16 cellular contexts compared by ENCODE assay signal in genomic region chr1:214587165-214587564, GRCh38.
"Had no signal": no experiment of that assay in that cellular context is flagged by ENCODE, and none has a peak within 500 bp of the region (broad histone marks: within the 10 kb centered on the region; RNA-seq: fewer than 3 reads in every experiment).

No MANE protein-coding gene starts in this region.

- H3K27me3 ChIP-seq: sigmoid colon had no signal

- DNase-seq: effector CD4-positive, alpha-beta T cell; foreskin melanocyte; head of caudate nucleus; hypothalamus; kidney glomerular epithelial cell; mammary epithelial cell; mucosa of descending colon; naive thymus-derived CD8-positive, alpha-beta T cell; posterior cingulate gyrus; sigmoid colon; stimulated activated naive CD4-positive, alpha-beta T cell treated with Interleukin-2 at 50 U/mL for 16 hours had no signal

- FAIRE-seq: islet of Langerhans, urothelium cell line had no signal

- H3K36me3 ChIP-seq: sigmoid colon had no signal

- H3K9me3 ChIP-seq: mucosa of descending colon, sigmoid colon had no signal

- H3K27ac ChIP-seq: coronary artery, sigmoid colon had no signal

- ATAC-seq: left lobe of liver; mucosa of descending colon; naive thymus-derived CD8-positive, alpha-beta T cell had no signal

- H3K4me3 ChIP-seq: coronary artery, mucosa of descending colon, sigmoid colon, skin epidermis had no signal
